ENCODE assay signal across 15 cellular contexts in genomic region chr17:55693244-55694216, GRCh38. TPM values are rescaled to one million over a fixed set of nuclear protein-coding genes. Genes with fewer than 3 reads are reported as not detected.
DNase-seq lines count a peak whose midpoint lies in the region; ATAC-seq and TF ChIP-seq lines count a peak whose summit lies in the region.
"Had no signal": no experiment of that assay in that cellular context is flagged by ENCODE, and none has a peak within 500 bp of the region (broad histone marks: within the 10 kb centered on the region; RNA-seq: fewer than 3 reads in every experiment).

No MANE protein-coding gene starts in this region.

- peak; percentile 31 for DNase-seq in AG20443 (ENCODE audit: low spot score)
- DNase-seq in NCI-H1694 (lab: John Stamatoyannopoulos, UW), result peak; percentile 28
- DNase-seq in fibroblast of villous mesenchyme (ENCODE audit: low read depth), result peak; percentile 68
- DNase-seq in omental fat pad (ENCODE audit: low spot score), result no peak
- no peak for DNase-seq in islet precursor cell
- DNase-seq: activated CD4-positive, alpha-beta T cell treated with anti-CD3 and anti-CD28 coated beads, Interleukin-2, amount 10 ng/mL, durations not matched to agents 7 days and 5 days; activated naive CD4-positive, alpha-beta T cell treated with anti-CD3 and anti-CD28 coated beads, Interleukin-2, amount 10 ng/mL, durations not matched to agents 7 days and 5 days; CD4-positive, alpha-beta T cell; MM.1S; NCI-H82 had no signal

- no peak for TF ChIP-seq CTCF in fibroblast of villous mesenchyme (IDR thresholded peaks at IDR 0.05; ENCODE audit: insufficient read depth, low read depth, low read length)
- TF ChIP-seq CTCF in omental fat pad (IDR thresholded peaks at IDR 0.05), result no peak

- ATAC-seq in omental fat pad (ENCODE audit: low FRiP score) (peak; percentile 41), HG02610 (IDR thresholded peaks at IDR 0.05; ENCODE audit: unreplicated experiment) (no peak), HG02852 (IDR thresholded peaks at IDR 0.05; ENCODE audit: unreplicated experiment) (no peak), GM18498 (IDR thresholded peaks at IDR 0.05; ENCODE audit: unreplicated experiment) (no peak)
- ATAC-seq: natural killer cell treated with Interleukin-12 subunit alpha and Interleukin-12 subunit beta and Interleukin-15 and Interleukin-18, amount 100 ng/mL, for 72 hours; stimulated activated effector memory CD8-positive, alpha-beta T cell treated with anti-CD3 and anti-CD28 coated beads, Interleukin-12 subunit alpha, Interleukin-12 subunit beta, amount 100 ng/mL, for 72 hours had no signal

- H3K4me3 ChIP-seq in fibroblast of villous mesenchyme (ENCODE audit: low read depth, low read length), result no peak overlapping the region

RNA-seq across cellular contexts. Expression of gene TMEM100, which starts 29.1 kb away (rescaled TPM):
- total RNA-seq in fibroblast of villous mesenchyme (under 0.01 and 1.3 TPM in 2 replicates), omental fat pad (100 to 1,000 TPM in 1 of 4 donors, 10 to 100 TPM in 3; 15.1 to 127 (median 43.6) TPM)
- total RNA-seq: activated CD4-positive, alpha-beta T cell treated with anti-CD3 and anti-CD28 coated beads, Interleukin-2, amount 10 ng/mL, durations not matched to agents 7 days and 5 days; CD4-positive, alpha-beta T cell; natural killer cell treated with Interleukin-12 subunit alpha and Interleukin-12 subunit beta and Interleukin-15 and Interleukin-18, amount 100 ng/mL, for 72 hours had no signal

RNA-seq across cellular contexts. Expression of gene PCTP, which starts 57.3 kb away (rescaled TPM):
- total RNA-seq in fibroblast of villous mesenchyme (11.2 and 13.9 TPM in 2 replicates), omental fat pad (10 to 100 TPM; 16.0 to 41.9 (median 25.0) TPM)

Comparison
In these comparisons a context has a peak if more than half of its experiments do, and no peak if none do; other contexts are left out.
1. DNase-seq: peak in AG20443 (single experiment), NCI-H1694 (single experiment) and fibroblast of villous mesenchyme (single experiment); none in omental fat pad (single experiment) and islet precursor cell (single experiment).